In genomic region chr17:48240562-48241130, GRCh38 we compare ENCODE assay signal across 12 cellular contexts.
DNase-seq lines count a peak whose midpoint lies in the region; ATAC-seq and TF ChIP-seq lines count a peak whose summit lies in the region.
"Had no signal": no experiment of that assay in that cellular context is flagged by ENCODE, and none has a peak within 500 bp of the region (broad histone marks: within the 10 kb centered on the region; RNA-seq: fewer than 3 reads in every experiment).

No MANE protein-coding gene starts in this region.

- H3K4me3 ChIP-seq in transverse colon, result no peak overlapping the region
- H3K4me3 ChIP-seq: dorsolateral prefrontal cortex had no signal

- WGBS in transverse colon (ENCODE audit: low coverage in 1 of 2), 2 donors, result 54% methylated on average over 2 of the region's 2 CpGs; no CpG with 5 or more reads in 1 of the 2 donors

- H3K36me3 ChIP-seq in transverse colon, result no peaks in the 10 kb centered on the region

- intact Hi-C loops in transverse colon (cut with DNase I; ENCODE audit: low total_unique reads), result no loop called here

- peak; percentile 14 for ATAC-seq in GM21360 (IDR thresholded peaks at IDR 0.05; ENCODE audit: unreplicated experiment)
- no peak for ATAC-seq in HG03439 (IDR thresholded peaks at IDR 0.05; ENCODE audit: unreplicated experiment)
- no peak for ATAC-seq in HG02981 (IDR thresholded peaks at IDR 0.05; ENCODE audit: unreplicated experiment)

- CTCF ChIA-PET in RWPE1 (lab: Yijun Ruan, JAX), result interaction anchor here (0.6 kb wide), 1 partner anchor 54 kb away, joined by 3 read pairs; no protein-coding TSS in a partner anchor

- H3K4me1 ChIP-seq in transverse colon, result peaks cover 5 to 43% (median 15%) of the 10 kb centered on the region in 4 donors

- no peaks in the 10 kb centered on the region for H3K9me3 ChIP-seq in transverse colon
- H3K9me3 ChIP-seq: Caco-2 had no signal

- POLR2A ChIA-PET in RWPE1 (lab: Yijun Ruan, JAX; ENCODE audit: low non-redundant PET), result no interaction called here

- H3K27ac ChIP-seq in RWPE1, result no peak overlapping the region
- no peak overlapping the region for H3K27ac ChIP-seq in transverse colon
- H3K27ac ChIP-seq: dorsolateral prefrontal cortex had no signal

- DNase-seq in AG08395 (ENCODE audit: low spot score) (peak; percentile 12), RWPE1 (ENCODE audit: low spot score) (peak; percentile 18), iris pigment epithelial cell (ENCODE audit: low read depth) (peak; percentile 55), transverse colon (no peak), SHP77 (lab: John Stamatoyannopoulos, UW) (no peak)
- DNase-seq: dorsolateral prefrontal cortex, NCI-H1048, occipital lobe had no signal

- TF ChIP-seq EP300 in transverse colon (IDR thresholded peaks at IDR 0.05; ENCODE audit: low read depth), result no peak

- TF ChIP-seq CTCF in RWPE1 (conservative IDR thresholded peaks at IDR 0.05; ENCODE audit: low read depth) (no peak), transverse colon (IDR thresholded peaks at IDR 0.05) (no peak)

- no peak for TF ChIP-seq POLR2A in transverse colon (IDR thresholded peaks at IDR 0.05)

- in situ Hi-C loops in transverse colon (cut with MboI; ENCODE audit: low pct_ligation_motif_present in 1 of 4, low pct_unique_long_range_greater_than_20kb in 1 of 4, low sequenced_read_pairs in 3 of 4), result no loop called here

- H3K27me3 ChIP-seq in transverse colon, result no peaks in the 10 kb centered on the region

Comparison
In these comparisons a context has a peak if more than half of its experiments do, and no peak if none do; other contexts are left out.
1. DNase-seq: peak in AG08395 (single experiment), RWPE1 (single experiment) and iris pigment epithelial cell (single experiment); none in transverse colon (single experiment) and SHP77 (0 of 2).